Comparison of ENCODE assay signal across 16 cellular contexts in genomic region chr22:49380828-49381114, GRCh38.
"Had no signal": no experiment of that assay in that cellular context is flagged by ENCODE, and none has a peak within 500 bp of the region (broad histone marks: within the 10 kb centered on the region; RNA-seq: fewer than 3 reads in every experiment).

No MANE protein-coding gene starts in this region.

- H2AFZ ChIP-seq: hepatocyte had no signal

- H3K4me1 Mint-ChIP-seq: activated CD4-positive, alpha-beta memory T cell treated with anti-CD3 and anti-CD28 coated beads, Interleukin-2, amount 10 ng/mL, durations not matched to agents 7 days and 5 days; natural killer cell; T-helper 17 cell had no signal

- H3K36me3 Mint-ChIP-seq: natural killer cell had no signal

- DNase-seq: activated CD4-positive, alpha-beta memory T cell treated with anti-CD3 and anti-CD28 coated beads, Interleukin-2, amount 10 ng/mL, durations not matched to agents 7 days and 5 days; activated CD4-positive, alpha-beta T cell treated with anti-CD3 and anti-CD28 coated beads for 4 hours; activated gamma-delta T cell; colonic mucosa; esophagus squamous epithelium; left ventricle myocardium inferior; natural killer cell; stimulated activated CD4-positive, alpha-beta T cell treated with anti-CD3 and anti-CD28 coated beads, Interleukin-15, amount 100 ng/mL, for 24 hours; stimulated activated CD4-positive, alpha-beta T cell treated with anti-CD3 and anti-CD28 coated beads, Interleukin-4, amount 100 ng/mL, for 24 hours; stimulated activated naive CD4-positive, alpha-beta T cell treated with Interleukin-2 at 50 U/mL for 16 hours; T-helper 17 cell; upper lobe of left lung had no signal

- H3K36me3 ChIP-seq: cardiac muscle cell, colonic mucosa, esophagus squamous epithelium, left ventricle myocardium inferior, suprapubic skin, upper lobe of left lung had no signal

- H3K4me2 ChIP-seq: hepatocyte had no signal

- ATAC-seq: activated naive CD4-positive, alpha-beta T cell treated with anti-CD3 and anti-CD28 coated beads, Interleukin-2, amount 50 U/mL, for 72 hours; natural killer cell; T-helper 17 cell had no signal

- H3K4me3 Mint-ChIP-seq: activated CD4-positive, alpha-beta memory T cell treated with anti-CD3 and anti-CD28 coated beads, Interleukin-2, amount 10 ng/mL, durations not matched to agents 7 days and 5 days; natural killer cell; T-helper 17 cell had no signal

- H3K9me3 ChIP-seq: colonic mucosa, esophagus squamous epithelium, left ventricle myocardium inferior, suprapubic skin, upper lobe of left lung had no signal

- H3K27me3 ChIP-seq: cardiac muscle cell, colonic mucosa, hepatocyte, upper lobe of left lung had no signal

- H3K4me1 ChIP-seq: colonic mucosa, esophagus squamous epithelium, left ventricle myocardium inferior, suprapubic skin, upper lobe of left lung had no signal

- H3K27me3 Mint-ChIP-seq: activated CD4-positive, alpha-beta memory T cell treated with anti-CD3 and anti-CD28 coated beads, Interleukin-2, amount 10 ng/mL, durations not matched to agents 7 days and 5 days had no signal

- H3K27ac ChIP-seq: cardiac muscle cell, colonic mucosa, esophagus squamous epithelium, hepatocyte, left ventricle myocardium inferior, suprapubic skin, upper lobe of left lung had no signal

- H3K9me3 Mint-ChIP-seq: natural killer cell had no signal

- H3K4me3 ChIP-seq: cardiac muscle cell, colonic mucosa, esophagus squamous epithelium, hepatocyte, left ventricle myocardium inferior, suprapubic skin, upper lobe of left lung had no signal

- H3K27ac Mint-ChIP-seq: activated CD4-positive, alpha-beta memory T cell treated with anti-CD3 and anti-CD28 coated beads, Interleukin-2, amount 10 ng/mL, durations not matched to agents 7 days and 5 days; activated naive CD4-positive, alpha-beta T cell treated with anti-CD3 and anti-CD28 coated beads, Interleukin-2, amount 50 U/mL, for 72 hours; natural killer cell; T-helper 17 cell had no signal

- H3K79me2 ChIP-seq: hepatocyte had no signal
